In the genomic region with DNA sequence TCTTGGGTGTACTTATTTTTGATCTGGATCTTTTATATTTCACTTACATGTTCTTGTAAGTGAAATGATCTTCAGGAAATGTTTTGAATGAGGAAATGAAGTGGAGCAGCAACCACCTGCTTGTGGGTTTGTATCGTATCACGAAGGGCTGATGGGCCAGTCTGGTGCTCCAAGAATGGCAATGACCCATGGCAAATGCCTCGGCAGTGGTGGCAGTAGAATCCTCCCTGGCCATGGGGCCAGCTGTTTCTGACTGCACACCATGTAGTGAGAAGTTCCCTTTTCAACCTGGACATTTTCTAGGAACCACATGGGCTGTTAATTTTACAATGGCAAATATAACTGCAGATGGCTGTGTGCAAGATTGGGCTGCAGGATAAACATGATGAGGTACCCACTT, we compare ENCODE assay signal across 34 cellular contexts. TPM values are rescaled to one million over a fixed set of nuclear protein-coding genes. Genes with fewer than 3 reads are reported as not detected.
DNase-seq lines count a peak whose midpoint lies in the region; ATAC-seq and TF ChIP-seq lines count a peak whose summit lies in the region.
"Had no signal": no experiment of that assay in that cellular context is flagged by ENCODE, and none has a peak within 500 bp of the region (broad histone marks: within the 10 kb centered on the region; RNA-seq: fewer than 3 reads in every experiment).

No MANE protein-coding gene starts in this region.

- POLR2A ChIA-PET in activated CD8-positive, alpha-beta T cell treated with anti-CD3 and anti-CD28 coated beads, Interleukin-2, amount 10 ng/mL, durations not matched to agents 7 days and 5 days (lab: Charles Lee), result no interaction called here

- no peak overlapping the region for H3K9ac ChIP-seq in BLaER1 treated with 17β-estradiol and CSF1 and Interleukin-3, amounts not matched to agents 10 nM and 100 nM
- H3K9ac ChIP-seq in duodenal mucosa (ENCODE audit: low read depth in 1 of 2, low read length in 2 of 2), result no peak overlapping the region

- H3K9me3 Mint-ChIP-seq in GM23338, result peaks cover 6% of the 10 kb centered on the region; the same call in 1 of the 3 replicates
- peaks cover 3% of the 10 kb centered on the region for H3K9me3 Mint-ChIP-seq in natural killer cell treated with Interleukin-12 subunit alpha and Interleukin-12 subunit beta and Interleukin-15 and Interleukin-18, amount 100 ng/mL, for 72 hours
- H3K9me3 Mint-ChIP-seq in activated CD8-positive, alpha-beta T cell treated with anti-CD3 and anti-CD28 coated beads, Interleukin-2, amount 10 ng/mL, durations not matched to agents 7 days and 5 days (ENCODE audit: insufficient read depth), result no peaks in the 10 kb centered on the region
- H3K9me3 Mint-ChIP-seq: activated naive CD4-positive, alpha-beta T cell treated with anti-CD3 and anti-CD28 coated beads for 36 hours; central memory CD8-positive, alpha-beta T cell; dendritic cell treated with granulocyte-macrophage colony-stimulating factor and Interleukin-4, amounts not matched to agents 40 ng/mL and 50 ng/mL, for 4 days; nephron progenitor cell; stimulated activated naive CD8-positive, alpha-beta T cell treated with anti-CD3 and anti-CD28 coated beads, Interleukin-15, Interleukin-2, amounts not matched to agents 100 ng/mL and 50 ng/mL, for 24 hours; T-cell had no signal

- H3K4me1 Mint-ChIP-seq in GM23338, result peaks cover 50% of the 10 kb centered on the region
- peaks cover 0 to 2% of the 10 kb centered on the region in 2 donors for H3K4me1 Mint-ChIP-seq in natural killer cell treated with Interleukin-12 subunit alpha and Interleukin-12 subunit beta and Interleukin-15 and Interleukin-18, amount 100 ng/mL, for 72 hours (ENCODE audit: low read depth in 2 of 2)
- no peaks in the 10 kb centered on the region for H3K4me1 Mint-ChIP-seq in activated CD8-positive, alpha-beta T cell treated with anti-CD3 and anti-CD28 coated beads, Interleukin-2, amount 10 ng/mL, durations not matched to agents 7 days and 5 days (ENCODE audit: low read depth)
- H3K4me1 Mint-ChIP-seq: central memory CD8-positive, alpha-beta T cell; T-cell had no signal

- 0 out of 2 replicates have a peak, but pooled peaks cover 3% of the 10 kb centered on the region for H3F3A ChIP-seq in GM23338 (replicated peaks; ENCODE audit: low read depth)

- no peak overlapping the region for H3K4me3 ChIP-seq in BLaER1 treated with 17β-estradiol and CSF1 and Interleukin-3, amounts not matched to agents 10 nM and 100 nM
- H3K4me3 ChIP-seq in GM23338 (no peak overlapping the region; the same call in 1 of the 2 replicates), duodenal mucosa (ENCODE audit: low read depth in 1 of 2, low read length in 2 of 2) (peak overlapping the region; percentile 14 to 19)
- H3K4me3 ChIP-seq: adrenal gland, esophagus squamous epithelium, GM12878, lower lobe of right lung, pancreas, SJSA1, testis had no signal

- DNase-seq in GM23338 (ENCODE audit: low spot score) (no peak), myocyte (ENCODE audit: low read depth) (peak; percentile 83), NCI-H510A treated with DMSO at 0.1 percent for 48 hours (lab: John Stamatoyannopoulos, UW) (no peak)
- no peak for DNase-seq in natural killer cell treated with Interleukin-12 subunit alpha and Interleukin-12 subunit beta and Interleukin-15 and Interleukin-18, amount 100 ng/mL, for 72 hours (ENCODE audit: low spot score)
- DNase-seq in activated CD8-positive, alpha-beta T cell treated with anti-CD3 and anti-CD28 coated beads, Interleukin-2, amount 10 ng/mL, durations not matched to agents 7 days and 5 days, result no peak
- DNase-seq: activated CD4-positive, alpha-beta T cell treated with anti-CD3 and anti-CD28 coated beads, Interleukin-2, amount 50 U/mL, for 48 hours; activated naive CD4-positive, alpha-beta T cell treated with anti-CD3 and anti-CD28 coated beads for 36 hours; activated T-cell treated with anti-CD3 and anti-CD28 coated beads, Interleukin-2, amount 50 U/mL, for 72 hours; adrenal gland; AML-193; CD8-positive, alpha-beta T cell; EL; esophagus squamous epithelium; foreskin keratinocyte; head of caudate nucleus; kidney; lower lobe of right lung; midbrain; NCI-H1092; NCI-H1694; NCI-H446 treated with DMSO at 0.1 percent for 48 hours; nephron progenitor cell; pancreas; stimulated activated CD4-positive, alpha-beta T cell treated with anti-CD3 and anti-CD28 coated beads, Interleukin-2, amount 100 ng/mL, for 24 hours; T-cell; testis; WERI-Rb-1 had no signal

- peaks cover 9% of the 10 kb centered on the region for H3K27me3 Mint-ChIP-seq in GM23338 (ENCODE audit: insufficient read depth, low read depth, poor library complexity)
- H3K27me3 Mint-ChIP-seq in natural killer cell treated with Interleukin-12 subunit alpha and Interleukin-12 subunit beta and Interleukin-15 and Interleukin-18, amount 100 ng/mL, for 72 hours, result peaks cover 13 to 43% of the 10 kb centered on the region in 2 donors
- peaks cover 10% of the 10 kb centered on the region for H3K27me3 Mint-ChIP-seq in activated CD8-positive, alpha-beta T cell treated with anti-CD3 and anti-CD28 coated beads, Interleukin-2, amount 10 ng/mL, durations not matched to agents 7 days and 5 days (ENCODE audit: low read depth)

- peaks cover 0 to 14% (median 8%) of the 10 kb centered on the region in 10 experiments; a peak in 7 of 20 replicates for H3K4me1 ChIP-seq in BLaER1 treated with 17β-estradiol and CSF1 and Interleukin-3, amounts not matched to agents 10 nM and 100 nM
- peaks cover 38% of the 10 kb centered on the region for H3K4me1 ChIP-seq in GM23338 (ENCODE audit: insufficient read depth)
- H3K4me1 ChIP-seq in duodenal mucosa (ENCODE audit: control insufficient read depth in 1 of 2, insufficient read depth in 2 of 2, low read length in 2 of 2), result peaks cover 22 to 36% of the 10 kb centered on the region in 2 donors
- H3K4me1 ChIP-seq: esophagus squamous epithelium, foreskin keratinocyte, lower lobe of right lung, SJSA1 had no signal

- TF ChIP-seq CTCF in GM23338 (conservative IDR thresholded peaks at IDR 0.05; ENCODE audit: low read depth in 2 of 2), result no peak

- H2AFZ ChIP-seq in GM23338, result no peak overlapping the region

- H3K9me2 ChIP-seq in GM23338 (ENCODE audit: insufficient read depth), result no peaks in the 10 kb centered on the region

- H3K4me2 ChIP-seq in BLaER1 treated with 17β-estradiol and CSF1 and Interleukin-3, amounts not matched to agents 10 nM and 100 nM, result peak overlapping the region in 6 of 11 experiments; percentile 7 to 42 (median 18); a peak in 9 of 22 replicates
- peak overlapping the region; percentile 46 for H3K4me2 ChIP-seq in GM23338

- no peaks in the 10 kb centered on the region for H3K79me2 ChIP-seq in GM23338 (replicated peaks; ENCODE audit: insufficient read depth)

- no peaks in the 10 kb centered on the region for H3K27me3 ChIP-seq in BLaER1 treated with 17β-estradiol and CSF1 and Interleukin-3, amounts not matched to agents 10 nM and 100 nM
- no peaks in the 10 kb centered on the region for H3K27me3 ChIP-seq in GM23338 (ENCODE audit: insufficient read depth)
- H3K27me3 ChIP-seq in duodenal mucosa (ENCODE audit: control insufficient read depth in 1 of 2, insufficient read depth in 2 of 2, low read length in 2 of 2), result no peaks in the 10 kb centered on the region
- H3K27me3 ChIP-seq: esophagus squamous epithelium, pancreas, testis had no signal

- CTCF ChIA-PET in activated CD8-positive, alpha-beta T cell treated with anti-CD3 and anti-CD28 coated beads, Interleukin-2, amount 10 ng/mL, durations not matched to agents 7 days and 5 days (lab: Charles Lee), result no interaction called here

- H3K36me3 ChIP-seq in BLaER1 treated with 17β-estradiol and CSF1 and Interleukin-3, amounts not matched to agents 10 nM and 100 nM, result no peaks in the 10 kb centered on the region
- H3K36me3 ChIP-seq in GM23338 (ENCODE audit: insufficient read depth), result no peaks in the 10 kb centered on the region
- no peaks in the 10 kb centered on the region for H3K36me3 ChIP-seq in duodenal mucosa (ENCODE audit: control insufficient read depth in 1 of 2, insufficient read depth in 2 of 2, low read length in 2 of 2)
- H3K36me3 ChIP-seq: adrenal gland, esophagus squamous epithelium, lower lobe of right lung, pancreas, SJSA1, WERI-Rb-1 had no signal

- H3K9me3 ChIP-seq in BLaER1 treated with 17β-estradiol and CSF1 and Interleukin-3, amounts not matched to agents 10 nM and 100 nM (replicated peaks in 1 of 11), result no peaks in the 10 kb centered on the region
- H3K9me3 ChIP-seq in duodenal mucosa (ENCODE audit: control insufficient read depth in 1 of 2, low read length in 2 of 2), result no peaks in the 10 kb centered on the region
- H3K9me3 ChIP-seq: adrenal gland, esophagus squamous epithelium, lower lobe of right lung, pancreas, SJSA1, testis had no signal

- peak overlapping the region; percentile 31 for H3K27ac Mint-ChIP-seq in GM23338
- H3K27ac Mint-ChIP-seq in natural killer cell treated with Interleukin-12 subunit alpha and Interleukin-12 subunit beta and Interleukin-15 and Interleukin-18, amount 100 ng/mL, for 72 hours, result no peak overlapping the region
- no peak overlapping the region for H3K27ac Mint-ChIP-seq in activated CD8-positive, alpha-beta T cell treated with anti-CD3 and anti-CD28 coated beads, Interleukin-2, amount 10 ng/mL, durations not matched to agents 7 days and 5 days
- H3K27ac Mint-ChIP-seq: activated naive CD4-positive, alpha-beta T cell treated with anti-CD3 and anti-CD28 coated beads for 36 hours; activated T-cell treated with anti-CD3 and anti-CD28 coated beads, Interleukin-2, amount 50 U/mL, for 72 hours; CD8-positive, alpha-beta T cell; dendritic cell treated with granulocyte-macrophage colony-stimulating factor and Interleukin-4, amounts not matched to agents 40 ng/mL and 50 ng/mL, for 4 days; nephron progenitor cell; stimulated activated naive CD8-positive, alpha-beta T cell treated with anti-CD3 and anti-CD28 coated beads, Interleukin-15, Interleukin-2, amounts not matched to agents 100 ng/mL and 50 ng/mL, for 24 hours; T-cell had no signal

- no peak overlapping the region for H3K4me3 Mint-ChIP-seq in GM23338
- H3K4me3 Mint-ChIP-seq in natural killer cell treated with Interleukin-12 subunit alpha and Interleukin-12 subunit beta and Interleukin-15 and Interleukin-18, amount 100 ng/mL, for 72 hours, result no peak overlapping the region
- no peak overlapping the region for H3K4me3 Mint-ChIP-seq in activated CD8-positive, alpha-beta T cell treated with anti-CD3 and anti-CD28 coated beads, Interleukin-2, amount 10 ng/mL, durations not matched to agents 7 days and 5 days
- H3K4me3 Mint-ChIP-seq: activated naive CD4-positive, alpha-beta T cell treated with anti-CD3 and anti-CD28 coated beads for 36 hours; activated T-cell treated with anti-CD3 and anti-CD28 coated beads, Interleukin-2, amount 50 U/mL, for 72 hours; CD8-positive, alpha-beta T cell; central memory CD8-positive, alpha-beta T cell; dendritic cell treated with granulocyte-macrophage colony-stimulating factor and Interleukin-4, amounts not matched to agents 40 ng/mL and 50 ng/mL, for 4 days; nephron progenitor cell; stimulated activated naive CD8-positive, alpha-beta T cell treated with anti-CD3 and anti-CD28 coated beads, Interleukin-15, Interleukin-2, amounts not matched to agents 100 ng/mL and 50 ng/mL, for 24 hours; T-cell had no signal

- H3K27ac ChIP-seq in BLaER1 treated with 17β-estradiol and CSF1 and Interleukin-3, amounts not matched to agents 10 nM and 100 nM, result no peak overlapping the region
- peak overlapping the region; percentile 81 for H3K27ac ChIP-seq in GM23338 (ENCODE audit: low read depth)
- no peak overlapping the region for H3K27ac ChIP-seq in duodenal mucosa (ENCODE audit: low read depth, low read length)
- H3K27ac ChIP-seq: adrenal gland, esophagus squamous epithelium, foreskin keratinocyte, lower lobe of right lung, pancreas, SJSA1, testis, WERI-Rb-1 had no signal

- ATAC-seq in GM23338, result no peak
- ATAC-seq in natural killer cell treated with Interleukin-12 subunit alpha and Interleukin-12 subunit beta and Interleukin-15 and Interleukin-18, amount 100 ng/mL, for 72 hours, result no peak
- no peak for ATAC-seq in activated CD8-positive, alpha-beta T cell treated with anti-CD3 and anti-CD28 coated beads, Interleukin-2, amount 10 ng/mL, durations not matched to agents 7 days and 5 days
- ATAC-seq: activated T-cell treated with anti-CD3 and anti-CD28 coated beads, Interleukin-2, amount 50 U/mL, for 72 hours; CD8-positive, alpha-beta T cell; foreskin keratinocyte; GM12878; lower lobe of right lung; pancreas; T-cell had no signal

- no peaks in the 10 kb centered on the region for H3K36me3 Mint-ChIP-seq in GM23338 (ENCODE audit: low read depth)
- no peaks in the 10 kb centered on the region for H3K36me3 Mint-ChIP-seq in natural killer cell treated with Interleukin-12 subunit alpha and Interleukin-12 subunit beta and Interleukin-15 and Interleukin-18, amount 100 ng/mL, for 72 hours
- H3K36me3 Mint-ChIP-seq in activated CD8-positive, alpha-beta T cell treated with anti-CD3 and anti-CD28 coated beads, Interleukin-2, amount 10 ng/mL, durations not matched to agents 7 days and 5 days (ENCODE audit: low read depth), result no peaks in the 10 kb centered on the region
- H3K36me3 Mint-ChIP-seq: CD8-positive, alpha-beta T cell; T-cell had no signal

- no peaks in the 10 kb centered on the region for H4K20me1 ChIP-seq in BLaER1 treated with 17β-estradiol and CSF1 and Interleukin-3, amounts not matched to agents 10 nM and 100 nM
- H4K20me1 ChIP-seq in GM23338 (replicated peaks; ENCODE audit: insufficient read depth), result no peaks in the 10 kb centered on the region

RNA-seq across cellular contexts. Expression of gene MAT2B, which starts 29.9 kb away (rescaled TPM):
- 110 and 120 TPM in 2 replicates for total RNA-seq in GM23338 (2014; rRNA removed; shearing (Covaris generic))
- 75.7 and 81.4 TPM in 2 replicates for polyA plus RNA-seq in GM23338 (2016; fragmentation: Nextera tagmentation; extraction: Ambion mirVana)
- total RNA-seq in myocyte, result 58.7 and 62.7 TPM in 2 replicates
- polyA plus RNA-seq in myocyte (2012), result 51.3 TPM
- 10 to 100 TPM; 35.5 to 86.1 TPM for total RNA-seq in natural killer cell treated with Interleukin-12 subunit alpha and Interleukin-12 subunit beta and Interleukin-15 and Interleukin-18, amount 100 ng/mL, for 72 hours
- total RNA-seq in activated CD8-positive, alpha-beta T cell treated with anti-CD3 and anti-CD28 coated beads, Interleukin-2, amount 10 ng/mL, durations not matched to agents 7 days and 5 days, result 10 to 100 TPM; 69.4 to 74.1 TPM

Comparison
In these comparisons a context has a peak if more than half of its experiments do, and no peak if none do; other contexts are left out.
1. H3K4me3 ChIP-seq: peak in duodenal mucosa (2 of 2); none in BLaER1 treated with 17β-estradiol and CSF1 and Interleukin-3, amounts not matched to agents 10 nM and 100 nM (0 of 10) and GM23338 (single experiment).